In genomic region chr1:245074232-245074747, GRCh38 we compare ENCODE assay signal across 1 cellular context.
TF ChIP-seq lines count a peak whose summit lies in the region.

No MANE protein-coding gene starts in this region.

TF ChIP-seq in HEK293, 187 proteins besides CTCF, POLR2A, EP300 and RAD21 (continued from another document):
- TF ChIP-seq ZNF214 (tag by site-specific recombination; IDR thresholded peaks at IDR 0.05; ENCODE audit: borderline replicate concordance) (0 out of 2 replicates have a peak, but pooled peaks have one; percentile 14), ZNF16 (tag by site-specific recombination; IDR thresholded peaks at IDR 0.05; ENCODE audit: low read depth) (no peak), TRIM28 (IDR thresholded peaks at IDR 0.05; ENCODE audit: borderline replicate concordance, low read length) (peak; percentile 50; the same call in 1 of the 2 replicates), ZNF600 (tag by site-specific recombination; IDR thresholded peaks at IDR 0.05) (no peak), ZNF792 (tag by site-specific recombination; IDR thresholded peaks at IDR 0.05) (no peak), ZNF239 (tag by site-specific recombination; IDR thresholded peaks at IDR 0.05) (no peak), OSR2 (tag by site-specific recombination; IDR thresholded peaks at IDR 0.05) (peak; percentile 93), ZNF426 (tag by site-specific recombination; IDR thresholded peaks at IDR 0.05) (no peak), ZNF169 (tag by site-specific recombination; IDR thresholded peaks at IDR 0.05) (no peak), ZEB2 (tag by site-specific recombination; IDR thresholded peaks at IDR 0.05) (peak; percentile 81), ZFP69B (tag by site-specific recombination; IDR thresholded peaks at IDR 0.05) (no peak; the same call in 1 of the 2 replicates), ZNF157 (tag by site-specific recombination; IDR thresholded peaks at IDR 0.05) (no peak), ZBTB1 (tag by site-specific recombination; IDR thresholded peaks at IDR 0.05) (no peak), ZNF311 (tag by site-specific recombination; IDR thresholded peaks at IDR 0.05; ENCODE audit: borderline replicate concordance) (no peak), GLI4 (tag by site-specific recombination; IDR thresholded peaks at IDR 0.05) (no peak), ZNF394 (tag by site-specific recombination; IDR thresholded peaks at IDR 0.05; ENCODE audit: borderline replicate concordance) (peak; percentile 75), ZNF248 (tag by site-specific recombination; IDR thresholded peaks at IDR 0.05) (no peak), ZFP41 (tag by site-specific recombination; IDR thresholded peaks at IDR 0.05; ENCODE audit: borderline replicate concordance) (no peak), ZNF530 (tag by site-specific recombination; IDR thresholded peaks at IDR 0.05; ENCODE audit: low read depth) (no peak), YY2 (tag by site-specific recombination; IDR thresholded peaks at IDR 0.05) (no peak), ZNF654 (tag by site-specific recombination; IDR thresholded peaks at IDR 0.05; ENCODE audit: low read depth) (no peak), GFI1B (tag by site-specific recombination; IDR thresholded peaks at IDR 0.05) (no peak), ZNF114 (tag by site-specific recombination; IDR thresholded peaks at IDR 0.05) (no peak), ZBTB21 (tag by site-specific recombination; IDR thresholded peaks at IDR 0.05) (no peak), SP2 (tag by site-specific recombination; IDR thresholded peaks at IDR 0.05) (no peak), ZNF391 (tag by site-specific recombination; IDR thresholded peaks at IDR 0.05; ENCODE audit: borderline replicate concordance, low read depth) (no peak), OVOL3 (tag by site-specific recombination; IDR thresholded peaks at IDR 0.05) (no peak; the same call in 1 of the 2 replicates), ZNF785 (tag by site-specific recombination; IDR thresholded peaks at IDR 0.05) (no peak), ZNF701 (tag by site-specific recombination; IDR thresholded peaks at IDR 0.05) (no peak), RBAK (tag by site-specific recombination; IDR thresholded peaks at IDR 0.05) (no peak), ZNF132 (tag by site-specific recombination; IDR thresholded peaks at IDR 0.05; ENCODE audit: borderline replicate concordance) (no peak), KLF1 (tag by site-specific recombination; IDR thresholded peaks at IDR 0.05) (peak; percentile 43; the same call in 1 of the 2 replicates), ZNF488 (tag by site-specific recombination; IDR thresholded peaks at IDR 0.05) (no peak), ZNF202 (tag by site-specific recombination; IDR thresholded peaks at IDR 0.05; ENCODE audit: borderline replicate concordance) (no peak), ZNF155 (tag by site-specific recombination; IDR thresholded peaks at IDR 0.05) (no peak), ZNF677 (tag by site-specific recombination; IDR thresholded peaks at IDR 0.05) (no peak), ZNF341 (tag by site-specific recombination; IDR thresholded peaks at IDR 0.05; ENCODE audit: low read depth) (no peak), ZNF791 (tag by site-specific recombination; IDR thresholded peaks at IDR 0.05) (no peak), ZNF416 (tag by site-specific recombination; IDR thresholded peaks at IDR 0.05) (no peak), ZNF610 (tag by site-specific recombination; IDR thresholded peaks at IDR 0.05; ENCODE audit: borderline replicate concordance) (peak; percentile 96), ZBTB17 (tag by site-specific recombination; IDR thresholded peaks at IDR 0.05) (peak; percentile 89), ZNF664 (tag by site-specific recombination; IDR thresholded peaks at IDR 0.05) (no peak), ZBTB20 (tag by site-specific recombination; IDR thresholded peaks at IDR 0.05) (no peak), ZFP37 (tag by site-specific recombination; IDR thresholded peaks at IDR 0.05) (no peak), ZNF37A (tag by site-specific recombination; IDR thresholded peaks at IDR 0.05) (no peak)
- TF ChIP-seq, protein P1, sequence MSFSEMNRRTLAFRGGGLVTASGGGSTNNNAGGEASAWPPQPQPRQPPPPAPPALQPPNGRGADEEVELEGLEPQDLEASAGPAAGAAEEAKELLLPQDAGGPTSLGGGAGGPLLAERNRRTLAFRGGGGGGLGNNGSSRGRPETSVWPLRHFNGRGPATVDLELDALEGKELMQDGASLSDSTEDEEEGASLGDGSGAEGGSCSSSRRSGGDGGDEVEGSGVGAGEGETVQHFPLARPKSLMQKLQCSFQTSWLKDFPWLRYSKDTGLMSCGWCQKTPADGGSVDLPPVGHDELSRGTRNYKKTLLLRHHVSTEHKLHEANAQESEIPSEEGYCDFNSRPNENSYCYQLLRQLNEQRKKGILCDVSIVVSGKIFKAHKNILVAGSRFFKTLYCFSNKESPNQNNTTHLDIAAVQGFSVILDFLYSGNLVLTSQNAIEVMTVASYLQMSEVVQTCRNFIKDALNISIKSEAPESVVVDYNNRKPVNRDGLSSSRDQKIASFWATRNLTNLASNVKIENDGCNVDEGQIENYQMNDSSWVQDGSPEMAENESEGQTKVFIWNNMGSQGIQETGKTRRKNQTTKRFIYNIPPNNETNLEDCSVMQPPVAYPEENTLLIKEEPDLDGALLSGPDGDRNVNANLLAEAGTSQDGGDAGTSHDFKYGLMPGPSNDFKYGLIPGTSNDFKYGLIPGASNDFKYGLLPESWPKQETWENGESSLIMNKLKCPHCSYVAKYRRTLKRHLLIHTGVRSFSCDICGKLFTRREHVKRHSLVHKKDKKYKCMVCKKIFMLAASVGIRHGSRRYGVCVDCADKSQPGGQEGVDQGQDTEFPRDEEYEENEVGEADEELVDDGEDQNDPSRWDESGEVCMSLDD (tag by site-specific recombination; IDR thresholded peaks at IDR 0.05) = no peak
- TF ChIP-seq, protein P2, sequence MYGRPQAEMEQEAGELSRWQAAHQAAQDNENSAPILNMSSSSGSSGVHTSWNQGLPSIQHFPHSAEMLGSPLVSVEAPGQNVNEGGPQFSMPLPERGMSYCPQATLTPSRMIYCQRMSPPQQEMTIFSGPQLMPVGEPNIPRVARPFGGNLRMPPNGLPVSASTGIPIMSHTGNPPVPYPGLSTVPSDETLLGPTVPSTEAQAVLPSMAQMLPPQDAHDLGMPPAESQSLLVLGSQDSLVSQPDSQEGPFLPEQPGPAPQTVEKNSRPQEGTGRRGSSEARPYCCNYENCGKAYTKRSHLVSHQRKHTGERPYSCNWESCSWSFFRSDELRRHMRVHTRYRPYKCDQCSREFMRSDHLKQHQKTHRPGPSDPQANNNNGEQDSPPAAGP (tag by site-specific recombination; IDR thresholded peaks at IDR 0.05) = peak; percentile 46; the same call in 1 of the 2 replicates
- TF ChIP-seq, protein P3, sequence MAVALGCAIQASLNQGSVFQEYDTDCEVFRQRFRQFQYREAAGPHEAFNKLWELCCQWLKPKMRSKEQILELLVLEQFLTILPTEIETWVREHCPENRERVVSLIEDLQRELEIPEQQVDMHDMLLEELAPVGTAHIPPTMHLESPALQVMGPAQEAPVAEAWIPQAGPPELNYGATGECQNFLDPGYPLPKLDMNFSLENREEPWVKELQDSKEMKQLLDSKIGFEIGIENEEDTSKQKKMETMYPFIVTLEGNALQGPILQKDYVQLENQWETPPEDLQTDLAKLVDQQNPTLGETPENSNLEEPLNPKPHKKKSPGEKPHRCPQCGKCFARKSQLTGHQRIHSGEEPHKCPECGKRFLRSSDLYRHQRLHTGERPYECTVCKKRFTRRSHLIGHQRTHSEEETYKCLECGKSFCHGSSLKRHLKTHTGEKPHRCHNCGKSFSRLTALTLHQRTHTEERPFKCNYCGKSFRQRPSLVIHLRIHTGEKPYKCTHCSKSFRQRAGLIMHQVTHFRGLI (tag by site-specific recombination; IDR thresholded peaks at IDR 0.05) = no peak; the same call in 1 of the 2 replicates
- TF ChIP-seq, protein P4, sequence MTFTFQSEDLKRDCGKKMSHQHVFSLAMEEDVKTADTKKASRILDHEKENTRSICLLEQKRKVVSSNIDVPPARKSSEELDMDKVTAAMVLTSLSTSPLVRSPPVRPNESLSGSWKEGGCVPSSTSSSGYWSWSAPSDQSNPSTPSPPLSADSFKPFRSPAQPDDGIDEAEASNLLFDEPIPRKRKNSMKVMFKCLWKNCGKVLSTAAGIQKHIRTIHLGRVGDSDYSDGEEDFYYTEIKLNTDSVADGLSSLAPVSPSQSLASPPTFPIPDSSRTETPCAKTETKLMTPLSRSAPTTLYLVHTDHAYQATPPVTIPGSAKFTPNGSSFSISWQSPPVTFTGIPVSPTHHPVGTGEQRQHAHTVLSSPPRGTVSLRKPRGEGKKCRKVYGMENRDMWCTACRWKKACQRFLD (tag by site-specific recombination; IDR thresholded peaks at IDR 0.05) = no peak
- TF ChIP-seq, protein P5, sequence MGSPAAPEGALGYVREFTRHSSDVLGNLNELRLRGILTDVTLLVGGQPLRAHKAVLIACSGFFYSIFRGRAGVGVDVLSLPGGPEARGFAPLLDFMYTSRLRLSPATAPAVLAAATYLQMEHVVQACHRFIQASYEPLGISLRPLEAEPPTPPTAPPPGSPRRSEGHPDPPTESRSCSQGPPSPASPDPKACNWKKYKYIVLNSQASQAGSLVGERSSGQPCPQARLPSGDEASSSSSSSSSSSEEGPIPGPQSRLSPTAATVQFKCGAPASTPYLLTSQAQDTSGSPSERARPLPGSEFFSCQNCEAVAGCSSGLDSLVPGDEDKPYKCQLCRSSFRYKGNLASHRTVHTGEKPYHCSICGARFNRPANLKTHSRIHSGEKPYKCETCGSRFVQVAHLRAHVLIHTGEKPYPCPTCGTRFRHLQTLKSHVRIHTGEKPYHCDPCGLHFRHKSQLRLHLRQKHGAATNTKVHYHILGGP (tag by site-specific recombination; IDR thresholded peaks at IDR 0.05) = no peak
- TF ChIP-seq, protein P6, sequence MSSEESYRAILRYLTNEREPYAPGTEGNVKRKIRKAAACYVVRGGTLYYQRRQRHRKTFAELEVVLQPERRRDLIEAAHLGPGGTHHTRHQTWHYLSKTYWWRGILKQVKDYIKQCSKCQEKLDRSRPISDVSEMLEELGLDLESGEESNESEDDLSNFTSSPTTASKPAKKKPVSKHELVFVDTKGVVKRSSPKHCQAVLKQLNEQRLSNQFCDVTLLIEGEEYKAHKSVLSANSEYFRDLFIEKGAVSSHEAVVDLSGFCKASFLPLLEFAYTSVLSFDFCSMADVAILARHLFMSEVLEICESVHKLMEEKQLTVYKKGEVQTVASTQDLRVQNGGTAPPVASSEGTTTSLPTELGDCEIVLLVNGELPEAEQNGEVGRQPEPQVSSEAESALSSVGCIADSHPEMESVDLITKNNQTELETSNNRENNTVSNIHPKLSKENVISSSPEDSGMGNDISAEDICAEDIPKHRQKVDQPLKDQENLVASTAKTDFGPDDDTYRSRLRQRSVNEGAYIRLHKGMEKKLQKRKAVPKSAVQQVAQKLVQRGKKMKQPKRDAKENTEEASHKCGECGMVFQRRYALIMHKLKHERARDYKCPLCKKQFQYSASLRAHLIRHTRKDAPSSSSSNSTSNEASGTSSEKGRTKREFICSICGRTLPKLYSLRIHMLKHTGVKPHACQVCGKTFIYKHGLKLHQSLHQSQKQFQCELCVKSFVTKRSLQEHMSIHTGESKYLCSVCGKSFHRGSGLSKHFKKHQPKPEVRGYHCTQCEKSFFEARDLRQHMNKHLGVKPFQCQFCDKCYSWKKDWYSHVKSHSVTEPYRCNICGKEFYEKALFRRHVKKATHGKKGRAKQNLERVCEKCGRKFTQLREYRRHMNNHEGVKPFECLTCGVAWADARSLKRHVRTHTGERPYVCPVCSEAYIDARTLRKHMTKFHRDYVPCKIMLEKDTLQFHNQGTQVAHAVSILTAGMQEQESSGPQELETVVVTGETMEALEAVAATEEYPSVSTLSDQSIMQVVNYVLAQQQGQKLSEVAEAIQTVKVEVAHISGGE (tag by site-specific recombination; conservative IDR thresholded peaks at IDR 0.05; ENCODE audit: low read depth) = no peak
- TF ChIP-seq, protein P7, sequence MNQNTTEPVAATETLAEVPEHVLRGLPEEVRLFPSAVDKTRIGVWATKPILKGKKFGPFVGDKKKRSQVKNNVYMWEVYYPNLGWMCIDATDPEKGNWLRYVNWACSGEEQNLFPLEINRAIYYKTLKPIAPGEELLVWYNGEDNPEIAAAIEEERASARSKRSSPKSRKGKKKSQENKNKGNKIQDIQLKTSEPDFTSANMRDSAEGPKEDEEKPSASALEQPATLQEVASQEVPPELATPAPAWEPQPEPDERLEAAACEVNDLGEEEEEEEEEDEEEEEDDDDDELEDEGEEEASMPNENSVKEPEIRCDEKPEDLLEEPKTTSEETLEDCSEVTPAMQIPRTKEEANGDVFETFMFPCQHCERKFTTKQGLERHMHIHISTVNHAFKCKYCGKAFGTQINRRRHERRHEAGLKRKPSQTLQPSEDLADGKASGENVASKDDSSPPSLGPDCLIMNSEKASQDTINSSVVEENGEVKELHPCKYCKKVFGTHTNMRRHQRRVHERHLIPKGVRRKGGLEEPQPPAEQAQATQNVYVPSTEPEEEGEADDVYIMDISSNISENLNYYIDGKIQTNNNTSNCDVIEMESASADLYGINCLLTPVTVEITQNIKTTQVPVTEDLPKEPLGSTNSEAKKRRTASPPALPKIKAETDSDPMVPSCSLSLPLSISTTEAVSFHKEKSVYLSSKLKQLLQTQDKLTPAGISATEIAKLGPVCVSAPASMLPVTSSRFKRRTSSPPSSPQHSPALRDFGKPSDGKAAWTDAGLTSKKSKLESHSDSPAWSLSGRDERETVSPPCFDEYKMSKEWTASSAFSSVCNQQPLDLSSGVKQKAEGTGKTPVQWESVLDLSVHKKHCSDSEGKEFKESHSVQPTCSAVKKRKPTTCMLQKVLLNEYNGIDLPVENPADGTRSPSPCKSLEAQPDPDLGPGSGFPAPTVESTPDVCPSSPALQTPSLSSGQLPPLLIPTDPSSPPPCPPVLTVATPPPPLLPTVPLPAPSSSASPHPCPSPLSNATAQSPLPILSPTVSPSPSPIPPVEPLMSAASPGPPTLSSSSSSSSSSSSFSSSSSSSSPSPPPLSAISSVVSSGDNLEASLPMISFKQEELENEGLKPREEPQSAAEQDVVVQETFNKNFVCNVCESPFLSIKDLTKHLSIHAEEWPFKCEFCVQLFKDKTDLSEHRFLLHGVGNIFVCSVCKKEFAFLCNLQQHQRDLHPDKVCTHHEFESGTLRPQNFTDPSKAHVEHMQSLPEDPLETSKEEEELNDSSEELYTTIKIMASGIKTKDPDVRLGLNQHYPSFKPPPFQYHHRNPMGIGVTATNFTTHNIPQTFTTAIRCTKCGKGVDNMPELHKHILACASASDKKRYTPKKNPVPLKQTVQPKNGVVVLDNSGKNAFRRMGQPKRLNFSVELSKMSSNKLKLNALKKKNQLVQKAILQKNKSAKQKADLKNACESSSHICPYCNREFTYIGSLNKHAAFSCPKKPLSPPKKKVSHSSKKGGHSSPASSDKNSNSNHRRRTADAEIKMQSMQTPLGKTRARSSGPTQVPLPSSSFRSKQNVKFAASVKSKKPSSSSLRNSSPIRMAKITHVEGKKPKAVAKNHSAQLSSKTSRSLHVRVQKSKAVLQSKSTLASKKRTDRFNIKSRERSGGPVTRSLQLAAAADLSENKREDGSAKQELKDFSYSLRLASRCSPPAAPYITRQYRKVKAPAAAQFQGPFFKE (tag by site-specific recombination; IDR thresholded peaks at IDR 0.05; ENCODE audit: borderline replicate concordance) = no peak
